Comparison of ENCODE assay signal across 11 cellular contexts in the genomic region with DNA sequence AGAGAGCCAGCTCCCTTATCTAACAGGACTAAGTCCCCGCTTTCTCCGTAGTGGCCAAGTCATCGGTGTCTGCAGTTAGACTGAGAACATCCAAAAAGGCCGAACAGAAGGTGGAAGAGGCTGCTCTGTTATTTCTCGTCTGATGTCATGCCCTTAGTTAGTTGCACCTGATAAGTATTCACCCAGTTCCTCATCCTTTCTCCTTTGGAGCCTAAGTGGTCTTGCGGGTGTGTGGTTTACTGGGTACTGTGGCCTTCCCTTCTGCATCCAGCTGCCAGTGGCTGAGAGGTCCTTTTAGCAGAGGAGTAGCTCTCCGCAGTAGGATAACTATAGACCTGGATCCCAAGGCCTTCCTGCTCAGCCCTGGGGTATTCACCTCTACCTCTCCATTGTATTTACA.
"Had no signal": no experiment of that assay in that cellular context is flagged by ENCODE, and none has a peak within 500 bp of the region (broad histone marks: within the 10 kb centered on the region; RNA-seq: fewer than 3 reads in every experiment).

No MANE protein-coding gene starts in this region.

- H3K36me3 ChIP-seq: cardiac muscle cell, transverse colon, vagina had no signal

- H3K9me3 ChIP-seq: transverse colon, vagina had no signal

- H3K4me1 ChIP-seq: vagina had no signal

- H3K27me3 ChIP-seq: cardiac muscle cell, transverse colon, vagina had no signal

- DNase-seq: activated naive CD4-positive, alpha-beta T cell treated with anti-CD3 and anti-CD28 coated beads, Interleukin-2, amount 50 U/mL, for 16 hours; activated T-cell treated with anti-CD3 and anti-CD28 coated beads for 4 hours; foreskin melanocyte; immature natural killer cell; mesenchymal stem cell; occipital lobe; transverse colon had no signal

- H3K27ac ChIP-seq: cardiac muscle cell, epithelial cell of prostate, transverse colon, vagina had no signal

- ATAC-seq: stimulated activated memory B cell treated with anti-CD40 and anti-IgM and Interleukin-4, amounts not matched to agents 10 μg/mL and 1 μg/mL and 100 μg/mL, for 72 hours had no signal

- H3K4me3 ChIP-seq: cardiac muscle cell, transverse colon, vagina had no signal
